11 cellular contexts compared by ENCODE assay signal in genomic region chr15:89646416-89647141, GRCh38. TPM values are rescaled to one million over a fixed set of nuclear protein-coding genes. Genes with fewer than 3 reads are reported as not detected.
"Had no signal": no experiment of that assay in that cellular context is flagged by ENCODE, and none has a peak within 500 bp of the region (broad histone marks: within the 10 kb centered on the region; RNA-seq: fewer than 3 reads in every experiment).

No MANE protein-coding gene starts in this region.

- FAIRE-seq: keratinocyte had no signal

- H3K4me3 Mint-ChIP-seq: activated CD8-positive, alpha-beta memory T cell treated with anti-CD3 and anti-CD28 coated beads, Interleukin-2, amount 10 ng/mL, durations not matched to agents 7 days and 5 days; T-helper 1 cell treated with Interleukin-12 subunit alpha and Interleukin-12 subunit beta and Interleukin-4 antibody, amounts not matched to agents 30 μg/mL and 1 μg/mL, for 36 hours had no signal

- H3K27ac Mint-ChIP-seq: activated CD8-positive, alpha-beta memory T cell treated with anti-CD3 and anti-CD28 coated beads, Interleukin-2, amount 10 ng/mL, durations not matched to agents 7 days and 5 days; T-helper 1 cell treated with Interleukin-12 subunit alpha and Interleukin-12 subunit beta and Interleukin-4 antibody, amounts not matched to agents 30 μg/mL and 1 μg/mL, for 36 hours had no signal

- H3K9me3 ChIP-seq: adrenal gland, right atrium auricular region, testis had no signal

- H3K4me3 ChIP-seq: adrenal gland, right atrium auricular region, SK-N-MC had no signal

- H3K27ac ChIP-seq: adrenal gland, right atrium auricular region, SK-N-MC, testis had no signal

- H3K27me3 ChIP-seq: adrenal gland, right atrium auricular region, testis had no signal

- H3K36me3 ChIP-seq: adrenal gland, right atrium auricular region had no signal

- H3K27me3 Mint-ChIP-seq: activated CD8-positive, alpha-beta memory T cell treated with anti-CD3 and anti-CD28 coated beads, Interleukin-2, amount 10 ng/mL, durations not matched to agents 7 days and 5 days had no signal

- H3K4me1 Mint-ChIP-seq: activated CD8-positive, alpha-beta memory T cell treated with anti-CD3 and anti-CD28 coated beads, Interleukin-2, amount 10 ng/mL, durations not matched to agents 7 days and 5 days had no signal

- H3K36me3 Mint-ChIP-seq: activated CD8-positive, alpha-beta memory T cell treated with anti-CD3 and anti-CD28 coated beads, Interleukin-2, amount 10 ng/mL, durations not matched to agents 7 days and 5 days had no signal

- H3K4me1 ChIP-seq: adrenal gland, testis had no signal

- DNase-seq: central memory CD4-positive, alpha-beta T cell; cortex of kidney had no signal

- H3K9me3 Mint-ChIP-seq: T-helper 1 cell treated with Interleukin-12 subunit alpha and Interleukin-12 subunit beta and Interleukin-4 antibody, amounts not matched to agents 30 μg/mL and 1 μg/mL, for 36 hours had no signal

RNA-seq across cellular contexts. Expression of gene WDR93, which starts 44.0 kb away (rescaled TPM):
- total RNA-seq: activated CD8-positive, alpha-beta memory T cell treated with anti-CD3 and anti-CD28 coated beads, Interleukin-2, amount 10 ng/mL, durations not matched to agents 7 days and 5 days; posterior vena cava; urinary bladder had no signal
